Comparison of ENCODE assay signal across 16 cellular contexts in the genomic region with DNA sequence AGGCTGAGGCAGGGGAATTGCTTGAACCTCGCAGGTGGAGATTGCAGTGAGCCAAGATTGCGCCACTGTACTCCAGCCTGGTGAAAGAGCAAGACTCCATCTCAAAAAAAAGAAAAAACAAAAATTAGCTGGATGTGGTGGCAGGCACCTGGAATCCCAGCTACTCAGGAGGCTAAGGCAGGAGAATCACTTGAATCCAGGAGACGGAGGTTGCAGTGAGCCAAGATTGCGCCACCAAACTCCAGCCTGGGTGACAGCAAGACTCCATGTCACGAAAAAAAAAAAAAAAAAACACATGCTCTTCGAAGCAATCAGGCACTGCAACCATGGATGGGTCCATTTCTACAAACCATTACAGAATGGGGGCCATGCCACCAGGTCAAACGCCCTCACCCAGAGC. TPM values are rescaled to one million over a fixed set of nuclear protein-coding genes. Genes with fewer than 3 reads are reported as not detected.
"Had no signal": no experiment of that assay in that cellular context is flagged by ENCODE, and none has a peak within 500 bp of the region (broad histone marks: within the 10 kb centered on the region; RNA-seq: fewer than 3 reads in every experiment).

No MANE protein-coding gene starts in this region.

RNA-seq across cellular contexts. Expression of gene CTAG1A, which starts 44.6 kb away (rescaled TPM):
- total RNA-seq: activated naive CD4-positive, alpha-beta T cell treated with anti-CD3 and anti-CD28 coated beads, Interleukin-2, amount 50 U/mL, for 72 hours; activated T-cell treated with anti-CD3 and anti-CD28 coated beads, Interleukin-2, amount 50 U/mL, for 72 hours; body of pancreas; endodermal cell; epithelial cell of proximal tubule; frontal cortex; kidney; left lobe of liver; mucosa of descending colon; pancreas; pulmonary artery endothelial cell; sciatic nerve; SJCRH30; subcutaneous adipose tissue; T-helper 1 cell treated with Interleukin-12 subunit alpha and Interleukin-12 subunit beta and Interleukin-4 antibody, amounts not matched to agents 30 ng/mL and 1 ng/mL, for 36 hours; tibial nerve had no signal
- polyA plus RNA-seq: pancreas had no signal
